In genomic region chr20:60892095-60892813, GRCh38 we compare ENCODE assay signal across 32 cellular contexts.
DNase-seq lines count a peak whose midpoint lies in the region; ATAC-seq, FAIRE-seq and TF ChIP-seq lines count a peak whose summit lies in the region.
"Had no signal": no experiment of that assay in that cellular context is flagged by ENCODE, and none has a peak within 500 bp of the region (broad histone marks: within the 10 kb centered on the region; RNA-seq: fewer than 3 reads in every experiment).

No MANE protein-coding gene starts in this region.

- BruUV-seq in HepG2 (replicated peaks; lab: Mats Ljungman, UMichigan) (no TSS peak), IMR-90 (replicated peaks; lab: Mats Ljungman, UMichigan) (no TSS peak)

- POLR2A ChIA-PET in HepG2 (lab: Yijun Ruan, JAX), result no interaction called here
- POLR2A ChIA-PET in A549 (lab: Yijun Ruan, JAX), result no interaction called here
- POLR2A ChIA-PET in IMR-90 (lab: Charles Lee; ENCODE audit: unreplicated experiment), result no interaction called here

- no peak overlapping the region for H2AK9ac ChIP-seq in IMR-90 (replicated peaks; ENCODE audit: low read depth, low read length, poor library complexity)

- H3K9me3 ChIP-seq in HepG2 (ENCODE audit: low read length), result peaks cover 84% of the 10 kb centered on the region
- H3K9me3 ChIP-seq in right lobe of liver, result no peaks in the 10 kb centered on the region
- no peaks in the 10 kb centered on the region for H3K9me3 ChIP-seq in A549
- peaks cover 10% of the 10 kb centered on the region for H3K9me3 ChIP-seq in IMR-90 (ENCODE audit: control insufficient read depth, insufficient read depth, low read length)
- H3K9me3 ChIP-seq in small intestine (ENCODE audit: control insufficient read depth, low read depth), result no peaks in the 10 kb centered on the region
- H3K9me3 ChIP-seq: BE2C; BLaER1; BLaER1 treated with 17β-estradiol and CSF1 and Interleukin-3, amounts not matched to agents 10 nM and 100 nM; Caco-2 had no signal

- H3K23ac ChIP-seq in IMR-90 (ENCODE audit: low read depth, low read length), result no peak overlapping the region

- no peak overlapping the region for H4K8ac ChIP-seq in IMR-90 (ENCODE audit: low read depth in 2 of 2, low read length in 2 of 2)

- intact Hi-C loops in HepG2 (cut with micrococcal nuclease; ENCODE audit: unreplicated experiment) (no loop called here), right lobe of liver (cut with DNase I) (no loop called here), IMR-90 (cut with micrococcal nuclease) (no loop called here)

- H3K18ac ChIP-seq in IMR-90 (ENCODE audit: low read depth, low read length), result no peak overlapping the region

- TF ChIP-seq EP300 in HepG2 (IDR thresholded peaks at IDR 0.05; ENCODE audit: low read depth in 2 of 2, low read length in 2 of 2) (no peak), HepG2 (CRISPR knock-in tag; IDR thresholded peaks at IDR 0.05; ENCODE audit: borderline replicate concordance) (no peak), A549 (IDR thresholded peaks at IDR 0.05) (no peak)

- in situ Hi-C loops in HepG2 (cut with HindIII; ENCODE audit: extremely low pct_ligation_motif_present, low pct_unique_long_range_greater_than_20kb) (no loop called here), IMR-90 (cut with MboI; ENCODE audit: low sequenced_read_pairs) (no loop called here)

- H3K4me2 ChIP-seq in HepG2 (ENCODE audit: low read depth, low read length) (no peak overlapping the region), A549 (no peak overlapping the region), IMR-90 (ENCODE audit: low read depth, low read length) (no peak overlapping the region)
- H3K4me2 ChIP-seq: BLaER1; BLaER1 treated with 17β-estradiol and CSF1 and Interleukin-3, amounts not matched to agents 10 nM and 100 nM had no signal

- no peak overlapping the region for H4K5ac ChIP-seq in IMR-90 (ENCODE audit: low read depth, low read length)

- H3K79me1 ChIP-seq in IMR-90 (ENCODE audit: low read depth in 1 of 2, low read length in 2 of 2), result no peaks in the 10 kb centered on the region

- TF ChIP-seq CTCF in HepG2 (CRISPR knock-in tag; IDR thresholded peaks at IDR 0.05) (no peak), right lobe of liver (IDR thresholded peaks at IDR 0.05) (no peak), A549 (IDR thresholded peaks at IDR 0.05) (no peak), IMR-90 (conservative IDR thresholded peaks at IDR 0.05; ENCODE audit: low read depth, low read length) (no peak)

- H3K4me3 ChIP-seq in HepG2 (replicated peaks in 1 of 3; ENCODE audit: insufficient read depth in 1 of 3, low read depth in 2 of 3, low read length in 3 of 3) (no peak overlapping the region), right lobe of liver (no peak overlapping the region), A549 (no peak overlapping the region), IMR-90 (ENCODE audit: insufficient read depth, low read depth, low read length) (no peak overlapping the region), small intestine (ENCODE audit: low read depth in 1 of 2, low read length in 2 of 2) (no peak overlapping the region)
- H3K4me3 ChIP-seq: BLaER1; BLaER1 treated with 17β-estradiol and CSF1 and Interleukin-3, amounts not matched to agents 10 nM and 100 nM had no signal

- H3K9ac ChIP-seq in HepG2 (ENCODE audit: insufficient read depth, low read depth, low read length) (no peak overlapping the region), IMR-90 (ENCODE audit: low read depth, low read length) (no peak overlapping the region)
- H3K9ac ChIP-seq: BLaER1; BLaER1 treated with 17β-estradiol and CSF1 and Interleukin-3, amounts not matched to agents 10 nM and 100 nM had no signal

- dilution Hi-C loops in IMR-90 (cut with HindIII; ENCODE audit: low sequenced_read_pairs, unreplicated experiment), result no loop called here

- no peaks in the 10 kb centered on the region for H3K27me3 ChIP-seq in HepG2 (ENCODE audit: control insufficient read depth in 1 of 2, insufficient read depth in 2 of 2, low read length in 2 of 2)
- H3K27me3 ChIP-seq in right lobe of liver, result no peaks in the 10 kb centered on the region
- H3K27me3 ChIP-seq in IMR-90 (ENCODE audit: control insufficient read depth, insufficient read depth, low read length), result no peaks in the 10 kb centered on the region
- no peaks in the 10 kb centered on the region for H3K27me3 ChIP-seq in small intestine (ENCODE audit: control insufficient read depth in 2 of 2, insufficient read depth in 2 of 2, low read length in 2 of 2)
- H3K27me3 ChIP-seq: BE2C; BLaER1; BLaER1 treated with 17β-estradiol and CSF1 and Interleukin-3, amounts not matched to agents 10 nM and 100 nM had no signal

- no peak overlapping the region for H2BK15ac ChIP-seq in IMR-90 (ENCODE audit: low read depth, low read length)

- H3K36me3 ChIP-seq in HepG2 (replicated peaks in 1 of 2; ENCODE audit: control insufficient read depth in 1 of 2, insufficient read depth in 2 of 2, low read length in 2 of 2), result no peaks in the 10 kb centered on the region
- H3K36me3 ChIP-seq in right lobe of liver, result no peaks in the 10 kb centered on the region
- H3K36me3 ChIP-seq in IMR-90 (ENCODE audit: control insufficient read depth, insufficient read depth, low read length), result no peaks in the 10 kb centered on the region
- H3K36me3 ChIP-seq in small intestine (ENCODE audit: control insufficient read depth in 2 of 2, insufficient read depth in 2 of 2, low read length in 2 of 2), result no peaks in the 10 kb centered on the region
- H3K36me3 ChIP-seq: BE2C; BLaER1; BLaER1 treated with 17β-estradiol and CSF1 and Interleukin-3, amounts not matched to agents 10 nM and 100 nM had no signal

- ATAC-seq in HepG2 (no peak), right lobe of liver (no peak), A549 (no peak), IMR-90 (ENCODE audit: low read depth) (no peak)
- ATAC-seq: CD8-positive, alpha-beta T cell had no signal

- H4K91ac ChIP-seq in IMR-90 (ENCODE audit: insufficient read depth, low read depth, low read length), result no peak overlapping the region

- H3K4me1 ChIP-seq in HepG2 (ENCODE audit: insufficient read depth, low read length), result no peaks in the 10 kb centered on the region
- no peaks in the 10 kb centered on the region for H3K4me1 ChIP-seq in right lobe of liver
- H3K4me1 ChIP-seq in A549, result no peaks in the 10 kb centered on the region
- H3K4me1 ChIP-seq in IMR-90 (ENCODE audit: control insufficient read depth, insufficient read depth, low read length), result no peaks in the 10 kb centered on the region
- no peaks in the 10 kb centered on the region for H3K4me1 ChIP-seq in small intestine (ENCODE audit: control insufficient read depth in 2 of 2, insufficient read depth in 1 of 2, low read depth in 1 of 2, low read length in 1 of 2)
- H3K4me1 ChIP-seq: BE2C; BLaER1; BLaER1 treated with 17β-estradiol and CSF1 and Interleukin-3, amounts not matched to agents 10 nM and 100 nM; Caco-2 had no signal

- H2AK5ac ChIP-seq in IMR-90 (ENCODE audit: low read depth, low read length), result no peak overlapping the region

- no peak overlapping the region for H2BK5ac ChIP-seq in IMR-90 (ENCODE audit: low read depth, low read length, poor library complexity, severe bottlenecking)

- H3K14ac ChIP-seq in IMR-90 (replicated peaks; ENCODE audit: low read depth, low read length), result no peak overlapping the region

- TF ChIP-seq RAD21 in HepG2 (CRISPR knock-in tag; IDR thresholded peaks at IDR 0.05), result no peak
- TF ChIP-seq RAD21 in A549 (conservative IDR thresholded peaks at IDR 0.05 in 1 of 2, IDR thresholded peaks at IDR 0.05 in 1 of 2), result no peak
- TF ChIP-seq RAD21 in IMR-90 (IDR thresholded peaks at IDR 0.05; ENCODE audit: low read length), result no peak

- no peak overlapping the region for H3K56ac ChIP-seq in IMR-90 (ENCODE audit: extremely low read depth, insufficient read depth, low read length)

- H2BK20ac ChIP-seq in IMR-90 (ENCODE audit: low read depth, low read length), result no peak overlapping the region

- H3K4ac ChIP-seq in IMR-90 (ENCODE audit: low read depth, low read length), result no peak overlapping the region

- DNase-seq in HepG2 (ENCODE audit: low spot score) (no peak), right lobe of liver (no peak), A549 (ENCODE audit: low read depth in 1 of 2, low spot score in 1 of 2) (no peak), IMR-90 (no peak), midbrain (lab: John Stamatoyannopoulos, UW) (no peak), small intestine (no peak)
- DNase-seq: 8988T; ACHN; AML-193; BE2C; C1 segment of cervical spinal cord; Caco-2; Calu3; CD4-positive, alpha-beta memory T cell; CD4-positive, alpha-beta T cell; CD4-positive, CD25-positive, alpha-beta regulatory T cell; CD8-positive, alpha-beta memory T cell; CD8-positive, alpha-beta T cell; COR-L47; DMS 273 treated with DMSO at 0.1 percent for 48 hours; DMS153; DMS53; DMS79; DMS79 treated with DMSO at 0.1 percent for 48 hours; DND-41; EL had no signal

- CTCF ChIA-PET in HepG2 (lab: Yijun Ruan, JAX; ENCODE audit: low intra/inter-chr PET ratio, low total read pairs) (no interaction called here), A549 (lab: Yijun Ruan, JAX) (interaction anchor here (0.8 kb wide), 1 partner anchor 10 kb away, joined by 3 read pairs; no protein-coding TSS in a partner anchor), IMR-90 (lab: Yijun Ruan, JAX) (no interaction called here)

- H3K79me2 ChIP-seq in HepG2 (ENCODE audit: insufficient read depth, low read length), result no peaks in the 10 kb centered on the region

- H2AFZ ChIP-seq in HepG2 (ENCODE audit: low read length) (no peak overlapping the region), IMR-90 (replicated peaks; ENCODE audit: low read length, poor library complexity) (no peak overlapping the region)

- no peak overlapping the region for H3K27ac ChIP-seq in HepG2 (ENCODE audit: extremely low read length, insufficient read depth, low read length)
- no peak overlapping the region for H3K27ac ChIP-seq in right lobe of liver
- no peak overlapping the region for H3K27ac ChIP-seq in A549
- H3K27ac ChIP-seq in IMR-90 (ENCODE audit: insufficient read depth, low read length), result no peak overlapping the region
- H3K27ac ChIP-seq in small intestine (ENCODE audit: low read depth in 1 of 2, low read length in 1 of 2), result no peak overlapping the region
- H3K27ac ChIP-seq: 22Rv1; BLaER1; BLaER1 treated with 17β-estradiol and CSF1 and Interleukin-3, amounts not matched to agents 10 nM and 100 nM; C4-2B had no signal

- no peaks in the 10 kb centered on the region for H3K9me1 ChIP-seq in IMR-90 (ENCODE audit: insufficient read depth, low read length)

- TF ChIP-seq POLR2A in HepG2 (IDR thresholded peaks at IDR 0.05; ENCODE audit: insufficient read depth in 1 of 2, low read depth in 2 of 2, low read length in 2 of 2) (no peak), right lobe of liver (IDR thresholded peaks at IDR 0.05) (no peak), A549 (IDR thresholded peaks at IDR 0.05; ENCODE audit: low read length) (no peak), IMR-90 (IDR thresholded peaks at IDR 0.05; ENCODE audit: low read depth, low read length) (no peak)

- FAIRE-seq in HepG2 (lab: Jason Lieb, UNC), result no peak
- no peak for FAIRE-seq in A549 (lab: Jason Lieb, UNC)
- FAIRE-seq in small intestine (lab: Jason Lieb, UNC), result no peak
- FAIRE-seq: A204.1, D721Med had no signal

- no peaks in the 10 kb centered on the region for H4K20me1 ChIP-seq in HepG2 (ENCODE audit: insufficient read depth, low read length)
- H4K20me1 ChIP-seq in IMR-90 (ENCODE audit: insufficient read depth, low read length), result no peaks in the 10 kb centered on the region
- H4K20me1 ChIP-seq: BLaER1; BLaER1 treated with 17β-estradiol and CSF1 and Interleukin-3, amounts not matched to agents 10 nM and 100 nM had no signal

- WGBS in HepG2 (ENCODE audit: low lambda C conversion rate), result 25% methylated on average over 3 of the region's 3 CpGs
- WGBS in right lobe of liver (ENCODE audit: insufficient coverage, low coverage, low lambda C conversion rate, missing lambda C conversion rate), result 65% methylated on average over 3 of the region's 3 CpGs
- 32% methylated on average over 3 of the region's 3 CpGs for WGBS in A549 (ENCODE audit: missing lambda C conversion rate)
- no CpG with 5 or more reads among the region's 3 CpGs for WGBS in IMR-90 (ENCODE audit: extremely low coverage in 2 of 2, insufficient read length in 1 of 2), 2 experiments
- 63 to 77% (median 71%) methylated on average over 3 of the region's 3 CpGs for WGBS in small intestine, 3 donors

- H2BK120ac ChIP-seq in IMR-90 (ENCODE audit: low read depth, low read length), result no peak overlapping the region

Comparison
In these comparisons a context has a peak if more than half of its experiments do, and no peak if none do; other contexts are left out.
1. Of the 38 proteins assayed by ChIP-seq in both HepG2 and A549: peak only in HepG2: none; only in A549: none; in both: MAFK; in neither: 37.